In genomic region chr22:20265772-20266666, GRCh38 we compare ENCODE assay signal across 8 cellular contexts. TPM values are rescaled to one million over a fixed set of nuclear protein-coding genes. Genes with fewer than 3 reads are reported as not detected.
A peak's percentile ranks its signal among the peaks of the same experiment; 100 is the strongest.
DNase-seq lines count a peak whose midpoint lies in the region; ATAC-seq and TF ChIP-seq lines count a peak whose summit lies in the region.
"Not testable (repeated sequence)": the region's sequence is repeated elsewhere in the genome, so short reads cannot be mapped to it uniquely, and the experiment has no call there.

No MANE protein-coding gene starts in this region.

- H3K4me3 Mint-ChIP-seq in CD8-positive, alpha-beta T cell, result peak overlapping the region; percentile 70
- peak overlapping the region; percentile 49 for H3K4me3 Mint-ChIP-seq in activated CD4-positive, alpha-beta T cell treated with anti-CD3 and anti-CD28 coated beads, Interleukin-2, amount 10 ng/mL, durations not matched to agents 7 days and 5 days
- H3K4me3 Mint-ChIP-seq in activated naive CD4-positive, alpha-beta T cell treated with anti-CD3 and anti-CD28 coated beads, Interleukin-2, amount 10 ng/mL, durations not matched to agents 7 days and 5 days, result peak overlapping the region; percentile 48
- H3K4me3 Mint-ChIP-seq in glutamatergic neuron (ENCODE audit: unreplicated experiment) (peak overlapping the region; percentile 82), nephron (peak overlapping the region; percentile 75 to 87 (median 81)), type B pancreatic cell (peak overlapping the region; percentile 81)

- not testable (repeated sequence) for H3K36me3 ChIP-seq in CD8-positive, alpha-beta T cell (ENCODE audit: insufficient read depth, low read length); Loucy (ENCODE audit: insufficient read depth, low read length); mammary epithelial cell (ENCODE audit: insufficient read depth, low read length)

- peaks cover 20% of the 10 kb centered on the region for H4K20me1 ChIP-seq in Loucy (ENCODE audit: insufficient read depth, low read length, poor library complexity, severe bottlenecking)
- not testable (repeated sequence) for H4K20me1 ChIP-seq in mammary epithelial cell (ENCODE audit: insufficient read depth, low read length)

- not testable (repeated sequence) for H3K9me2 ChIP-seq in Loucy (replicated peaks; ENCODE audit: low read depth, low read length)

- ATAC-seq in CD8-positive, alpha-beta T cell, result not testable (repeated sequence)

- not testable (repeated sequence) for H3K27ac Mint-ChIP-seq in CD8-positive, alpha-beta T cell; activated CD4-positive, alpha-beta T cell treated with anti-CD3 and anti-CD28 coated beads, Interleukin-2, amount 10 ng/mL, durations not matched to agents 7 days and 5 days; activated naive CD4-positive, alpha-beta T cell treated with anti-CD3 and anti-CD28 coated beads, Interleukin-2, amount 10 ng/mL, durations not matched to agents 7 days and 5 days; glutamatergic neuron (ENCODE audit: unreplicated experiment); type B pancreatic cell
- peak overlapping the region in 1 of 3 experiments; percentile 52 for H3K27ac Mint-ChIP-seq in nephron

- H3K27ac ChIP-seq in CD8-positive, alpha-beta T cell (ENCODE audit: low read depth, low read length); mammary epithelial cell (ENCODE audit: insufficient read depth, low read depth, low read length): not testable (repeated sequence)

- CTCF ChIA-PET in CD8-positive, alpha-beta T cell (lab: Charles Lee); activated CD4-positive, alpha-beta T cell treated with anti-CD3 and anti-CD28 coated beads, Interleukin-2, amount 10 ng/mL, durations not matched to agents 7 days and 5 days (lab: Charles Lee); activated naive CD4-positive, alpha-beta T cell treated with anti-CD3 and anti-CD28 coated beads, Interleukin-2, amount 10 ng/mL, durations not matched to agents 7 days and 5 days (lab: Charles Lee); mammary epithelial cell (lab: Charles Lee; ENCODE audit: low non-redundant PET): not testable (repeated sequence)

- H3K4me1 ChIP-seq in CD8-positive, alpha-beta T cell (ENCODE audit: insufficient read depth, low read length), result peaks cover 10% of the 10 kb centered on the region
- peaks cover 11% of the 10 kb centered on the region for H3K4me1 ChIP-seq in Loucy (ENCODE audit: insufficient read depth, low read length, poor library complexity, severe bottlenecking)
- not testable (repeated sequence) for H3K4me1 ChIP-seq in mammary epithelial cell (ENCODE audit: insufficient read depth, low read length)

- not testable (repeated sequence) for DNase-seq in CD8-positive, alpha-beta T cell; activated CD4-positive, alpha-beta T cell treated with anti-CD3 and anti-CD28 coated beads, Interleukin-2, amount 10 ng/mL, durations not matched to agents 7 days and 5 days; activated naive CD4-positive, alpha-beta T cell treated with anti-CD3 and anti-CD28 coated beads, Interleukin-2, amount 10 ng/mL, durations not matched to agents 7 days and 5 days; mammary epithelial cell; glutamatergic neuron; type B pancreatic cell (ENCODE audit: extremely low spot score, unreplicated experiment)

- not testable (repeated sequence) for TF ChIP-seq CTCF in CD8-positive, alpha-beta T cell (IDR thresholded peaks at IDR 0.05); Loucy (conservative IDR thresholded peaks at IDR 0.05; ENCODE audit: low read length); mammary epithelial cell (conservative IDR thresholded peaks at IDR 0.05 in 1 of 2, IDR thresholded peaks at IDR 0.05 in 1 of 2; ENCODE audit: extremely low read depth in 1 of 2, insufficient read depth in 1 of 2, low read depth in 1 of 2, low read length in 2 of 2); glutamatergic neuron (IDR thresholded peaks at IDR 0.05; ENCODE audit: partially characterized antibody, unreplicated experiment); nephron (IDR thresholded peaks at IDR 0.05; ENCODE audit: unreplicated experiment in 3 of 3); type B pancreatic cell (conservative IDR thresholded peaks at IDR 0.05)

- H3K79me2 ChIP-seq in Loucy (ENCODE audit: insufficient read depth, low read length) (peaks cover 53% of the 10 kb centered on the region; the same call in 1 of the 2 replicates), mammary epithelial cell (ENCODE audit: insufficient read depth, low read length) (peaks cover 26% of the 10 kb centered on the region)

- dilution Hi-C loops in mammary epithelial cell (cut with HindIII; ENCODE audit: low sequenced_read_pairs), result not testable (repeated sequence)

- not testable (repeated sequence) for H3K4me3 ChIP-seq in CD8-positive, alpha-beta T cell (ENCODE audit: low read depth, low read length); mammary epithelial cell (replicated peaks in 1 of 3; ENCODE audit: insufficient read depth in 1 of 3, low read depth in 2 of 3, low read length in 3 of 3)
- H3K4me3 ChIP-seq in Loucy (ENCODE audit: low read length, poor library complexity, severe bottlenecking), result peak overlapping the region; percentile 84

- intact Hi-C loops in CD8-positive, alpha-beta T cell (cut with DNase I, micrococcal nuclease), result loop anchor here (2.0 to 5.0 kb wide), 2 partner anchors 23 to 294 kb away; no protein-coding TSS in a partner anchor
- intact Hi-C loops in mammary epithelial cell (cut with micrococcal nuclease), result not testable (repeated sequence)

- in situ Hi-C loops in mammary epithelial cell (cut with MboI; ENCODE audit: low sequenced_read_pairs in 2 of 2), result not testable (repeated sequence)

- not testable (repeated sequence) for H3K4me1 Mint-ChIP-seq in CD8-positive, alpha-beta T cell (ENCODE audit: low read depth); activated CD4-positive, alpha-beta T cell treated with anti-CD3 and anti-CD28 coated beads, Interleukin-2, amount 10 ng/mL, durations not matched to agents 7 days and 5 days; activated naive CD4-positive, alpha-beta T cell treated with anti-CD3 and anti-CD28 coated beads, Interleukin-2, amount 10 ng/mL, durations not matched to agents 7 days and 5 days; nephron; type B pancreatic cell (ENCODE audit: unreplicated experiment)
- peaks cover 18% of the 10 kb centered on the region for H3K4me1 Mint-ChIP-seq in glutamatergic neuron (ENCODE audit: low read depth, unreplicated experiment)

- not testable (repeated sequence) for BruUV-seq in mammary epithelial cell (replicated peaks; lab: Mats Ljungman, UMichigan)

- H3K9ac ChIP-seq in Loucy (ENCODE audit: low read depth, low read length, poor library complexity, severe bottlenecking); mammary epithelial cell (ENCODE audit: insufficient read depth, low read length): not testable (repeated sequence)

- POLR2A ChIA-PET in CD8-positive, alpha-beta T cell (lab: Charles Lee); activated CD4-positive, alpha-beta T cell treated with anti-CD3 and anti-CD28 coated beads, Interleukin-2, amount 10 ng/mL, durations not matched to agents 7 days and 5 days (lab: Charles Lee): not testable (repeated sequence)

- not testable (repeated sequence) for H3F3A ChIP-seq in Loucy (ENCODE audit: low read depth)

- H3K27me3 Mint-ChIP-seq in CD8-positive, alpha-beta T cell (ENCODE audit: low read depth); activated CD4-positive, alpha-beta T cell treated with anti-CD3 and anti-CD28 coated beads, Interleukin-2, amount 10 ng/mL, durations not matched to agents 7 days and 5 days; glutamatergic neuron (ENCODE audit: unreplicated experiment); nephron (ENCODE audit: low read depth); type B pancreatic cell: not testable (repeated sequence)
- peaks cover 31% of the 10 kb centered on the region for H3K27me3 Mint-ChIP-seq in activated naive CD4-positive, alpha-beta T cell treated with anti-CD3 and anti-CD28 coated beads, Interleukin-2, amount 10 ng/mL, durations not matched to agents 7 days and 5 days

- H3K9me3 Mint-ChIP-seq in CD8-positive, alpha-beta T cell; activated CD4-positive, alpha-beta T cell treated with anti-CD3 and anti-CD28 coated beads, Interleukin-2, amount 10 ng/mL, durations not matched to agents 7 days and 5 days; activated naive CD4-positive, alpha-beta T cell treated with anti-CD3 and anti-CD28 coated beads, Interleukin-2, amount 10 ng/mL, durations not matched to agents 7 days and 5 days; glutamatergic neuron (ENCODE audit: unreplicated experiment); nephron; type B pancreatic cell: not testable (repeated sequence)

- peak overlapping the region; percentile 85 for H3K4me2 ChIP-seq in Loucy (ENCODE audit: low read depth, low read length, poor library complexity, severe bottlenecking)
- H3K4me2 ChIP-seq in mammary epithelial cell (ENCODE audit: insufficient read depth, low read depth, low read length), result peak overlapping the region; percentile 89

- H3K9me3 ChIP-seq in CD8-positive, alpha-beta T cell (ENCODE audit: low read length); Loucy (ENCODE audit: insufficient read depth, low read depth, low read length); mammary epithelial cell (replicated peaks; ENCODE audit: insufficient read depth, low read length): not testable (repeated sequence)

- H2AFZ ChIP-seq in Loucy (ENCODE audit: low read length); mammary epithelial cell (ENCODE audit: low read depth, low read length): not testable (repeated sequence)

- not testable (repeated sequence) for H3K27me3 ChIP-seq in CD8-positive, alpha-beta T cell (ENCODE audit: insufficient read depth, low read length); Loucy (ENCODE audit: insufficient read depth, low read length, poor library complexity, severe bottlenecking); mammary epithelial cell (ENCODE audit: insufficient read depth, low read length)

- 92% methylated on average over 12 of the region's 15 CpGs for WGBS in mammary epithelial cell (ENCODE audit: low coverage, missing lambda C conversion rate)

- not testable (repeated sequence) for H3K36me3 Mint-ChIP-seq in CD8-positive, alpha-beta T cell; activated CD4-positive, alpha-beta T cell treated with anti-CD3 and anti-CD28 coated beads, Interleukin-2, amount 10 ng/mL, durations not matched to agents 7 days and 5 days (ENCODE audit: low read depth); activated naive CD4-positive, alpha-beta T cell treated with anti-CD3 and anti-CD28 coated beads, Interleukin-2, amount 10 ng/mL, durations not matched to agents 7 days and 5 days; glutamatergic neuron (ENCODE audit: unreplicated experiment); nephron (ENCODE audit: low read depth); type B pancreatic cell

RNA-seq across cellular contexts. Expression of gene RTN4R, which starts 2.1 kb away (rescaled TPM):
- 1 to 10 TPM; 1.1 to 1.2 TPM for total RNA-seq in CD8-positive, alpha-beta T cell
- total RNA-seq in activated CD4-positive, alpha-beta T cell treated with anti-CD3 and anti-CD28 coated beads, Interleukin-2, amount 10 ng/mL, durations not matched to agents 7 days and 5 days, result 1 to 10 TPM; 3.1 to 4.0 TPM
- 10 to 100 TPM in 1 of 2 donors, 1 to 10 TPM in 1; 3.8 to 10.5 TPM for total RNA-seq in mammary epithelial cell
- 10.5 TPM for polyA plus RNA-seq in mammary epithelial cell
- 2.4 TPM for polyA minus RNA-seq in mammary epithelial cell
- 38.3 TPM for total RNA-seq in glutamatergic neuron (ENCODE audit: unreplicated experiment)
- 9.0 and 12.8 TPM in 2 replicates for total RNA-seq in type B pancreatic cell (ENCODE audit: low replicate concordance)

RNA-seq across cellular contexts. Expression of gene DGCR6L, which starts 53.8 kb away (rescaled TPM):
- 10 to 100 TPM; 29.8 to 32.9 TPM for total RNA-seq in CD8-positive, alpha-beta T cell
- 10 to 100 TPM; 60.4 to 63.1 TPM for total RNA-seq in activated CD4-positive, alpha-beta T cell treated with anti-CD3 and anti-CD28 coated beads, Interleukin-2, amount 10 ng/mL, durations not matched to agents 7 days and 5 days
- total RNA-seq in mammary epithelial cell (10 to 100 TPM; 28.7 to 40.8 TPM), glutamatergic neuron (ENCODE audit: unreplicated experiment) (24.1 TPM), type B pancreatic cell (ENCODE audit: low replicate concordance) (35.9 and 46.6 TPM in 2 replicates)
- polyA plus RNA-seq in mammary epithelial cell, result 40.6 TPM
- polyA minus RNA-seq in mammary epithelial cell, result 6.7 TPM
